ENCODE assay signal across 25 cellular contexts in genomic region chr17:146983-147761, GRCh38. TPM values are rescaled to one million over a fixed set of nuclear protein-coding genes. Genes with fewer than 3 reads are reported as not detected.
DNase-seq lines count a peak whose midpoint lies in the region; ATAC-seq and TF ChIP-seq lines count a peak whose summit lies in the region.
"Had no signal": no experiment of that assay in that cellular context is flagged by ENCODE, and none has a peak within 500 bp of the region (broad histone marks: within the 10 kb centered on the region; RNA-seq: fewer than 3 reads in every experiment).

No MANE protein-coding gene starts in this region.

- no peak overlapping the region for H3K4me3 Mint-ChIP-seq in activated T-cell treated with anti-CD3 and anti-CD28 coated beads, Interleukin-2, amount 50 U/mL, for 24 hours
- H3K4me3 Mint-ChIP-seq in endothelial cell (ENCODE audit: unreplicated experiment), result no peak overlapping the region
- H3K4me3 Mint-ChIP-seq in natural killer cell, result no peak overlapping the region
- H3K4me3 Mint-ChIP-seq: central memory CD8-positive, alpha-beta T cell; effector memory CD8-positive, alpha-beta T cell; IgD-negative memory B cell; stimulated activated memory B cell treated with anti-CD40 and anti-IgM and Interleukin-4, amounts not matched to agents 10 μg/mL and 1 μg/mL and 100 μg/mL, for 72 hours; T-helper 1 cell treated with Interleukin-12 subunit alpha and Interleukin-12 subunit beta and Interleukin-4 antibody, amounts not matched to agents 30 μg/mL and 1 μg/mL, for 36 hours had no signal

- no peak overlapping the region for H3K4me3 ChIP-seq in testis
- H3K4me3 ChIP-seq: A549, heart right ventricle had no signal

- TF ChIP-seq POLR2A in testis (IDR thresholded peaks at IDR 0.05), result no peak

- H3K27ac ChIP-seq in testis, result no peak overlapping the region
- no peak overlapping the region for H3K27ac ChIP-seq in substantia nigra (ENCODE audit: low read depth, low read length, poor library complexity, severe bottlenecking)
- H3K27ac ChIP-seq: A549, C4-2B, heart right ventricle, parathyroid adenoma had no signal

- no peaks in the 10 kb centered on the region for H3K9me3 Mint-ChIP-seq in activated T-cell treated with anti-CD3 and anti-CD28 coated beads, Interleukin-2, amount 50 U/mL, for 24 hours
- H3K9me3 Mint-ChIP-seq in endothelial cell (ENCODE audit: unreplicated experiment) (no peaks in the 10 kb centered on the region), natural killer cell (no peaks in the 10 kb centered on the region)
- H3K9me3 Mint-ChIP-seq: central memory CD8-positive, alpha-beta T cell; effector memory CD8-positive, alpha-beta T cell; IgD-negative memory B cell; stimulated activated memory B cell treated with anti-CD40 and anti-IgM and Interleukin-4, amounts not matched to agents 10 μg/mL and 1 μg/mL and 100 μg/mL, for 72 hours; T-helper 1 cell treated with Interleukin-12 subunit alpha and Interleukin-12 subunit beta and Interleukin-4 antibody, amounts not matched to agents 30 μg/mL and 1 μg/mL, for 36 hours had no signal

- WGBS in testis, 2 donors, result 95 to 96% methylated on average over 25 to 27 of the region's 27 CpGs

- intact Hi-C loops in natural killer cell (cut with micrococcal nuclease), result no loop called here
- intact Hi-C loops in testis (cut with DNase I; ENCODE audit: low total_unique reads), result no loop called here

- H3K36me3 Mint-ChIP-seq in activated T-cell treated with anti-CD3 and anti-CD28 coated beads, Interleukin-2, amount 50 U/mL, for 24 hours (ENCODE audit: low read depth), result no peaks in the 10 kb centered on the region
- H3K36me3 Mint-ChIP-seq in endothelial cell (ENCODE audit: low read depth, unreplicated experiment) (no peaks in the 10 kb centered on the region), natural killer cell (no peaks in the 10 kb centered on the region)
- H3K36me3 Mint-ChIP-seq: stimulated activated memory B cell treated with anti-CD40 and anti-IgM and Interleukin-4, amounts not matched to agents 10 μg/mL and 1 μg/mL and 100 μg/mL, for 72 hours had no signal

- TF ChIP-seq CTCF in endothelial cell (IDR thresholded peaks at IDR 0.05; ENCODE audit: unreplicated experiment) (no peak), natural killer cell (IDR thresholded peaks at IDR 0.05) (no peak), testis (IDR thresholded peaks at IDR 0.05) (no peak)

- H3K4me1 ChIP-seq in testis, result no peaks in the 10 kb centered on the region
- H3K4me1 ChIP-seq: parathyroid adenoma had no signal

- H3K4me1 Mint-ChIP-seq in activated T-cell treated with anti-CD3 and anti-CD28 coated beads, Interleukin-2, amount 50 U/mL, for 24 hours (ENCODE audit: low read depth), result peaks cover 2% of the 10 kb centered on the region
- no peaks in the 10 kb centered on the region for H3K4me1 Mint-ChIP-seq in endothelial cell (ENCODE audit: unreplicated experiment)
- H3K4me1 Mint-ChIP-seq in natural killer cell, result no peaks in the 10 kb centered on the region
- H3K4me1 Mint-ChIP-seq: central memory CD8-positive, alpha-beta T cell; stimulated activated memory B cell treated with anti-CD40 and anti-IgM and Interleukin-4, amounts not matched to agents 10 μg/mL and 1 μg/mL and 100 μg/mL, for 72 hours had no signal

- DNase-seq in activated T-cell treated with anti-CD3 and anti-CD28 coated beads, Interleukin-2, amount 50 U/mL, for 24 hours, result peak; percentile 16
- no peak for DNase-seq in activated T-cell treated with anti-CD3 and anti-CD28 coated beads for 4 hours
- peak; percentile 6 for DNase-seq in endothelial cell (ENCODE audit: low spot score)
- DNase-seq in natural killer cell, result peak; percentile 13
- peak; percentile 13 for DNase-seq in testis
- DNase-seq in substantia nigra (lab: John Stamatoyannopoulos, UW), result no peak
- DNase-seq in MV-4-11 (lab: John Stamatoyannopoulos, UW), result no peak
- no peak for DNase-seq in dedifferentiated amniotic fluid mesenchymal stem cell (ENCODE audit: extremely low spot score)
- DNase-seq: DMS53; effector memory CD8-positive, alpha-beta T cell; MM.1S; NCI-H510A treated with DMSO at 0.1 percent for 48 hours; SIG-M5 had no signal

- H3K27me3 Mint-ChIP-seq in activated T-cell treated with anti-CD3 and anti-CD28 coated beads, Interleukin-2, amount 50 U/mL, for 24 hours, result peaks cover 5% of the 10 kb centered on the region
- H3K27me3 Mint-ChIP-seq in endothelial cell (ENCODE audit: unreplicated experiment) (peaks cover 5% of the 10 kb centered on the region), natural killer cell (ENCODE audit: low read depth in 2 of 2) (peaks cover 0 to under 1% of the 10 kb centered on the region in 2 donors)

- no peaks in the 10 kb centered on the region for H3K9me3 ChIP-seq in testis
- H3K9me3 ChIP-seq: A549, heart right ventricle had no signal

- no peak overlapping the region for H3K27ac Mint-ChIP-seq in activated T-cell treated with anti-CD3 and anti-CD28 coated beads, Interleukin-2, amount 50 U/mL, for 24 hours
- H3K27ac Mint-ChIP-seq in endothelial cell (ENCODE audit: unreplicated experiment), result no peak overlapping the region
- H3K27ac Mint-ChIP-seq in natural killer cell, result no peak overlapping the region
- H3K27ac Mint-ChIP-seq: effector memory CD8-positive, alpha-beta T cell; IgD-negative memory B cell; stimulated activated memory B cell treated with anti-CD40 and anti-IgM and Interleukin-4, amounts not matched to agents 10 μg/mL and 1 μg/mL and 100 μg/mL, for 72 hours; T-helper 1 cell treated with Interleukin-12 subunit alpha and Interleukin-12 subunit beta and Interleukin-4 antibody, amounts not matched to agents 30 μg/mL and 1 μg/mL, for 36 hours had no signal

- no peaks in the 10 kb centered on the region for H3K27me3 ChIP-seq in testis

- no peak for ATAC-seq in natural killer cell
- ATAC-seq: A549; effector memory CD8-positive, alpha-beta T cell; heart right ventricle; stimulated activated memory B cell treated with anti-CD40 and anti-IgM and Interleukin-4, amounts not matched to agents 10 μg/mL and 1 μg/mL and 100 μg/mL, for 72 hours had no signal

- no peaks in the 10 kb centered on the region for H3K36me3 ChIP-seq in testis (ENCODE audit: low read depth, missing control alignments)

RNA-seq across cellular contexts. Expression of gene SCGB1C2, which starts 9.8 kb away (rescaled TPM):
- total RNA-seq in endothelial cell (ENCODE audit: unreplicated experiment) (not detected), natural killer cell (not detected), testis (not detected)
- polyA plus RNA-seq in testis (ENCODE audit: insufficient read depth, low read depth, low replicate concordance), result not detected
- total RNA-seq: H4, heart right ventricle, mucosa of gallbladder, urinary bladder had no signal
- polyA plus RNA-seq: A549, heart right ventricle, IgD-negative memory B cell, keratinocyte, urinary bladder had no signal

RNA-seq across cellular contexts. Expression of gene DOC2B, which starts 34.3 kb away (rescaled TPM):
- total RNA-seq in endothelial cell (ENCODE audit: unreplicated experiment), result 0.33 TPM
- total RNA-seq in natural killer cell, result under 1 TPM in 2 of 3 donors, not detected in 1; 0.07 to 0.20 TPM
- 1 to 10 TPM; 1.4 to 1.9 TPM for total RNA-seq in testis
- polyA plus RNA-seq in testis (ENCODE audit: insufficient read depth, low read depth, low replicate concordance), result 4.0 TPM
- total RNA-seq: H4 had no signal
- polyA plus RNA-seq: IgD-negative memory B cell, keratinocyte had no signal

Comparison
In these comparisons a context has a peak if more than half of its experiments do, and no peak if none do; other contexts are left out.
1. DNase-seq: peak in activated T-cell treated with anti-CD3 and anti-CD28 coated beads, Interleukin-2, amount 50 U/mL, for 24 hours (single experiment), endothelial cell (single experiment), natural killer cell (single experiment) and testis (single experiment); none in activated T-cell treated with anti-CD3 and anti-CD28 coated beads for 4 hours (single experiment), substantia nigra (0 of 49), MV-4-11 (single experiment) and dedifferentiated amniotic fluid mesenchymal stem cell (single experiment).